25 cellular contexts compared by ENCODE assay signal in the genomic region with DNA sequence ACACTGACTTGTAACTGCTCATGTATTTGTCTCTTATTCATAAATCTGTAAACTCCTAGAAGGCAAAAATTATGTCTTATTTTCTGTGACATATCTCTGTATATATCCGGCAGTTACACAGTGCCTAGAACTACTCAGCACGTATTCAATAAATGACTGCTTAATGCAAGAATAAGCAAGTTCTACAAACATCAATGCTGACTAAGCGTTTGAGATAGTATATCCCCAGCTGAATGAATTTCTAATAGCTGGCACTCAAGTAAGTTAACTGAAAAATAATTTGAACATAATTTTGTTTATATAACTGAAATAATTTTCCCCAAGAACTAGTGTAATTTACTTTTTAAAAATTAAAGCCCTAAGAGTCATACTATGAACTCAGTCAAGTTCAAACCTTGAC.
"Had no signal": no experiment of that assay in that cellular context is flagged by ENCODE, and none has a peak within 500 bp of the region (broad histone marks: within the 10 kb centered on the region; RNA-seq: fewer than 3 reads in every experiment).

No MANE protein-coding gene starts in this region.

- DNase-seq: hypothalamus; islet precursor cell; left ventricle myocardium inferior; midbrain; mucosa of descending colon; naive thymus-derived CD4-positive, alpha-beta T cell; nephron progenitor cell; occipital lobe; spleen; stimulated activated CD4-positive, alpha-beta T cell treated with anti-CD3 and anti-CD28 coated beads, Interleukin-4, amount 100 ng/mL, for 24 hours; stimulated activated naive CD4-positive, alpha-beta T cell; tibial artery; trophoblast cell; upper lobe of right lung had no signal

- H3K4me3 ChIP-seq: left ventricle myocardium inferior, lung, mucosa of descending colon, neural progenitor cell, right atrium auricular region, skin epidermis, spleen, suprapubic skin, thoracic aorta, tibial artery, upper lobe of right lung had no signal

- H3K79me2 ChIP-seq: parathyroid adenoma had no signal

- H3K36me3 Mint-ChIP-seq: neural progenitor cell had no signal

- H3K27me3 ChIP-seq: neural progenitor cell, neutrophil, right atrium auricular region, spleen, suprapubic skin, tibial artery, upper lobe of right lung had no signal

- H3K4me2 ChIP-seq: neural progenitor cell had no signal

- H3K27ac ChIP-seq: left ventricle myocardium inferior, neural progenitor cell, parathyroid adenoma, right atrium auricular region, skin epidermis, spleen, suprapubic skin, thoracic aorta, tibial artery, upper lobe of right lung had no signal

- H3K4me1 Mint-ChIP-seq: nephron progenitor cell, neural progenitor cell had no signal

- H2AFZ ChIP-seq: neural progenitor cell, parathyroid adenoma had no signal

- H3K9me3 Mint-ChIP-seq: naive thymus-derived CD4-positive, alpha-beta T cell; nephron progenitor cell; neural progenitor cell; stimulated activated effector memory CD8-positive, alpha-beta T cell treated with anti-CD3 and anti-CD28 coated beads, Interleukin-12 subunit alpha, Interleukin-12 subunit beta, amount 100 ng/mL, for 72 hours; stimulated activated naive CD8-positive, alpha-beta T cell treated with anti-CD3 and anti-CD28 coated beads, Interleukin-15, Interleukin-2, amounts not matched to agents 100 ng/mL and 50 ng/mL, for 24 hours had no signal

- H3K4me1 ChIP-seq: left ventricle myocardium inferior, neural progenitor cell, parathyroid adenoma, right atrium auricular region, suprapubic skin, tibial artery, upper lobe of right lung had no signal

- H3K36me3 ChIP-seq: left ventricle myocardium inferior, neural progenitor cell, neutrophil, right atrium auricular region, suprapubic skin, thoracic aorta, tibial artery had no signal

- H3K9me3 ChIP-seq: left ventricle myocardium inferior, mucosa of descending colon, neutrophil, right atrium auricular region, spleen, suprapubic skin, thoracic aorta, tibial artery, upper lobe of right lung had no signal

- ATAC-seq: mucosa of descending colon; naive thymus-derived CD4-positive, alpha-beta T cell; sciatic nerve; stimulated activated effector memory CD8-positive, alpha-beta T cell treated with anti-CD3 and anti-CD28 coated beads, Interleukin-12 subunit alpha, Interleukin-12 subunit beta, amount 100 ng/mL, for 72 hours; upper lobe of right lung had no signal

- H3K9ac ChIP-seq: neural progenitor cell, parathyroid adenoma had no signal

- H3K4me3 Mint-ChIP-seq: naive thymus-derived CD4-positive, alpha-beta T cell; nephron progenitor cell; neural progenitor cell; stimulated activated effector memory CD8-positive, alpha-beta T cell treated with anti-CD3 and anti-CD28 coated beads, Interleukin-12 subunit alpha, Interleukin-12 subunit beta, amount 100 ng/mL, for 72 hours; stimulated activated naive CD8-positive, alpha-beta T cell treated with anti-CD3 and anti-CD28 coated beads, Interleukin-15, Interleukin-2, amounts not matched to agents 100 ng/mL and 50 ng/mL, for 24 hours had no signal

- H3K27ac Mint-ChIP-seq: nephron progenitor cell, neural progenitor cell had no signal

- H3K27me3 Mint-ChIP-seq: naive thymus-derived CD4-positive, alpha-beta T cell; stimulated activated naive CD8-positive, alpha-beta T cell treated with anti-CD3 and anti-CD28 coated beads, Interleukin-15, Interleukin-2, amounts not matched to agents 100 ng/mL and 50 ng/mL, for 24 hours had no signal
